1 cellular context compared by ENCODE assay signal in genomic region chr17:38460716-38461650, GRCh38.
TF ChIP-seq lines count a peak whose summit lies in the region.

No MANE protein-coding gene starts in this region.

TF ChIP-seq in HEK293, 187 proteins besides CTCF, POLR2A, EP300 and RAD21 (continued from another document):
- 0 out of 2 replicates have a peak, but pooled peaks have one; percentile 10 for TF ChIP-seq ZNF398 (tag by site-specific recombination; IDR thresholded peaks at IDR 0.05)
TF ChIP-seq in HEK293: peak in this region for 8.
